In the genomic region with DNA sequence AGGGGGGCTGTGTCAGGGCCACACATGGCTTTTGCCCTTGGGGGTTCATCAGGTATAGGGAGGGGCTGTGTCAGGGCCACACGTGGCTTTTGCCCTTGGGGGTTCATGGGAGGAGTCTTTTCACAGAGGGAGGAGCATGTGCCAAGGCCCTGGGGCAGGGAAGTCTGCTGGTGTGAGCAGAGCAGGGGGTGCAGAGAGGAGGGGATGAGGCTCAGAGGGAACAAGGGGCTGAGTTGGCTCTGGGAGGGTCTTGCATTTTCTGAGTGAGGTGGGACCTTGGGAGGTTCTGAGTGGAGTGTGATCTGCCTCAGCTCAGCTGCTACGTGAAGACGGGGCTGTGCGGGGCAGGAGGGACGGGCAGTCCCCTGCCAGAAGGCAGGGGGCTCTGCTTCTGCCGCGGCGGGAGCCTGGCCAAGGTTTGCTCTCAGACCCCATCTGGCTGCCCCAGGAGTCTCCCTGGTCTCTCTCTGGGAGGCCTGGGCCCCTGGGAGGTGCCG, we compare ENCODE assay signal across 1 cellular context.
A peak's percentile ranks its signal among the peaks of the same experiment; 100 is the strongest.
TF ChIP-seq lines count a peak whose summit lies in the region.

No MANE protein-coding gene starts in this region.

TF ChIP-seq in HepG2, 621 proteins besides CTCF, POLR2A, EP300 and RAD21 (continued from another document and continues in another):
- TF ChIP-seq, protein P1, sequence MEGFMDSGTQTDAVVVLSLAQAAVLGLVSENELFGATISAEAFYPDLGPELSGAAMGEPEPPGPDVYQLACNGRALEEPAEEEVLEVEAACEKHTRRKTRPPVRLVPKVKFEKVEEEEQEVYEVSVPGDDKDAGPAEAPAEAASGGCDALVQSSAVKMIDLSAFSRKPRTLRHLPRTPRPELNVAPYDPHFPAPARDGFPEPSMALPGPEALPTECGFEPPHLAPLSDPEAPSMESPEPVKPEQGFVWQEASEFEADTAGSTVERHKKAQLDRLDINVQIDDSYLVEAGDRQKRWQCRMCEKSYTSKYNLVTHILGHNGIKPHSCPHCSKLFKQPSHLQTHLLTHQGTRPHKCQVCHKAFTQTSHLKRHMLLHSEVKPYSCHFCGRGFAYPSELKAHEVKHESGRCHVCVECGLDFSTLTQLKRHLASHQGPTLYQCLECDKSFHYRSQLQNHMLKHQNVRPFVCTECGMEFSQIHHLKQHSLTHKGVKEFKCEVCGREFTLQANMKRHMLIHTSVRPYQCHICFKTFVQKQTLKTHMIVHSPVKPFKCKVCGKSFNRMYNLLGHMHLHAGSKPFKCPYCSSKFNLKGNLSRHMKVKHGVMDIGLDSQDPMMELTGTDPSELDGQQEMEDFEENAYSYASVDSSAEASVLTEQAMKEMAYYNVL (CRISPR knock-in tag; IDR thresholded peaks at IDR 0.05; ENCODE audit: borderline replicate concordance) = no peak
- no peak for TF ChIP-seq ZNF556 (CRISPR knock-in tag; IDR thresholded peaks at IDR 0.05; ENCODE audit: borderline replicate concordance)
- no peak for TF ChIP-seq ZNF792 (CRISPR knock-in tag; IDR thresholded peaks at IDR 0.05)
- TF ChIP-seq SRY (CRISPR knock-in tag; IDR thresholded peaks at IDR 0.05) = peak; percentile 83; the same call in 1 of the 2 replicates
- no peak for TF ChIP-seq ZNF572 (CRISPR knock-in tag; IDR thresholded peaks at IDR 0.05)
- peak; percentile 22; the same call in 1 of the 2 replicates for TF ChIP-seq TBX3 (IDR thresholded peaks at IDR 0.05; ENCODE audit: borderline replicate concordance)
- no peak; the same call in 1 of the 2 replicates for TF ChIP-seq ZNF619 (CRISPR knock-in tag; IDR thresholded peaks at IDR 0.05)
- TF ChIP-seq MIXL1 (CRISPR knock-in tag; IDR thresholded peaks at IDR 0.05) = peak; percentile 7; the same call in 1 of the 2 replicates
- TF ChIP-seq KAT7 (CRISPR knock-in tag; IDR thresholded peaks at IDR 0.05; ENCODE audit: borderline replicate concordance) = no peak
- no peak for TF ChIP-seq CREB1 (IDR thresholded peaks at IDR 0.05)
- no peak for TF ChIP-seq CREB1 (CRISPR knock-in tag; IDR thresholded peaks at IDR 0.05)
- TF ChIP-seq, protein P2, sequence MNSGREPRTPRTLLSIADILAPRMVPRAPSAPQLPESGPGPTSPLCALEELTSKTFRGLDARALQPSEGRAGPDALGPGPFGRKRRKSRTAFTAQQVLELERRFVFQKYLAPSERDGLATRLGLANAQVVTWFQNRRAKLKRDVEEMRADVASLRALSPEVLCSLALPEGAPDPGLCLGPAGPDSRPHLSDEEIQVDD (CRISPR knock-in tag; IDR thresholded peaks at IDR 0.05; ENCODE audit: borderline replicate concordance) = no peak
- TF ChIP-seq ZNF432 (CRISPR knock-in tag; IDR thresholded peaks at IDR 0.05; ENCODE audit: borderline replicate concordance) = no peak
- TF ChIP-seq ZSCAN29 (CRISPR knock-in tag; conservative IDR thresholded peaks at IDR 0.05) = peak; percentile 32; the same call in 1 of the 2 replicates
- no peak for TF ChIP-seq RBM22 (optimal IDR thresholded peaks at IDR 0.05; ENCODE audit: low read length)
- TF ChIP-seq GFI1 (CRISPR knock-in tag; IDR thresholded peaks at IDR 0.05; ENCODE audit: borderline replicate concordance) = peak; percentile 32; the same call in 1 of the 2 replicates
- TF ChIP-seq, protein P3, sequence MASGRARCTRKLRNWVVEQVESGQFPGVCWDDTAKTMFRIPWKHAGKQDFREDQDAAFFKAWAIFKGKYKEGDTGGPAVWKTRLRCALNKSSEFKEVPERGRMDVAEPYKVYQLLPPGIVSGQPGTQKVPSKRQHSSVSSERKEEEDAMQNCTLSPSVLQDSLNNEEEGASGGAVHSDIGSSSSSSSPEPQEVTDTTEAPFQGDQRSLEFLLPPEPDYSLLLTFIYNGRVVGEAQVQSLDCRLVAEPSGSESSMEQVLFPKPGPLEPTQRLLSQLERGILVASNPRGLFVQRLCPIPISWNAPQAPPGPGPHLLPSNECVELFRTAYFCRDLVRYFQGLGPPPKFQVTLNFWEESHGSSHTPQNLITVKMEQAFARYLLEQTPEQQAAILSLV (CRISPR knock-in tag; IDR thresholded peaks at IDR 0.05; ENCODE audit: borderline replicate concordance) = 0 out of 2 replicates have a peak, but pooled peaks have one; percentile 9
- TF ChIP-seq, protein P4, sequence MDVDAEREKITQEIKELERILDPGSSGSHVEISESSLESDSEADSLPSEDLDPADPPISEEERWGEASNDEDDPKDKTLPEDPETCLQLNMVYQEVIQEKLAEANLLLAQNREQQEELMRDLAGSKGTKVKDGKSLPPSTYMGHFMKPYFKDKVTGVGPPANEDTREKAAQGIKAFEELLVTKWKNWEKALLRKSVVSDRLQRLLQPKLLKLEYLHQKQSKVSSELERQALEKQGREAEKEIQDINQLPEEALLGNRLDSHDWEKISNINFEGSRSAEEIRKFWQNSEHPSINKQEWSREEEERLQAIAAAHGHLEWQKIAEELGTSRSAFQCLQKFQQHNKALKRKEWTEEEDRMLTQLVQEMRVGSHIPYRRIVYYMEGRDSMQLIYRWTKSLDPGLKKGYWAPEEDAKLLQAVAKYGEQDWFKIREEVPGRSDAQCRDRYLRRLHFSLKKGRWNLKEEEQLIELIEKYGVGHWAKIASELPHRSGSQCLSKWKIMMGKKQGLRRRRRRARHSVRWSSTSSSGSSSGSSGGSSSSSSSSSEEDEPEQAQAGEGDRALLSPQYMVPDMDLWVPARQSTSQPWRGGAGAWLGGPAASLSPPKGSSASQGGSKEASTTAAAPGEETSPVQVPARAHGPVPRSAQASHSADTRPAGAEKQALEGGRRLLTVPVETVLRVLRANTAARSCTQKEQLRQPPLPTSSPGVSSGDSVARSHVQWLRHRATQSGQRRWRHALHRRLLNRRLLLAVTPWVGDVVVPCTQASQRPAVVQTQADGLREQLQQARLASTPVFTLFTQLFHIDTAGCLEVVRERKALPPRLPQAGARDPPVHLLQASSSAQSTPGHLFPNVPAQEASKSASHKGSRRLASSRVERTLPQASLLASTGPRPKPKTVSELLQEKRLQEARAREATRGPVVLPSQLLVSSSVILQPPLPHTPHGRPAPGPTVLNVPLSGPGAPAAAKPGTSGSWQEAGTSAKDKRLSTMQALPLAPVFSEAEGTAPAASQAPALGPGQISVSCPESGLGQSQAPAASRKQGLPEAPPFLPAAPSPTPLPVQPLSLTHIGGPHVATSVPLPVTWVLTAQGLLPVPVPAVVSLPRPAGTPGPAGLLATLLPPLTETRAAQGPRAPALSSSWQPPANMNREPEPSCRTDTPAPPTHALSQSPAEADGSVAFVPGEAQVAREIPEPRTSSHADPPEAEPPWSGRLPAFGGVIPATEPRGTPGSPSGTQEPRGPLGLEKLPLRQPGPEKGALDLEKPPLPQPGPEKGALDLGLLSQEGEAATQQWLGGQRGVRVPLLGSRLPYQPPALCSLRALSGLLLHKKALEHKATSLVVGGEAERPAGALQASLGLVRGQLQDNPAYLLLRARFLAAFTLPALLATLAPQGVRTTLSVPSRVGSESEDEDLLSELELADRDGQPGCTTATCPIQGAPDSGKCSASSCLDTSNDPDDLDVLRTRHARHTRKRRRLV (CRISPR knock-in tag; IDR thresholded peaks at IDR 0.05) = peak; percentile 55; the same call in 1 of the 2 replicates
- 0 out of 2 replicates have a peak, but pooled peaks have one; percentile 62 for TF ChIP-seq TMF1 (CRISPR knock-in tag; IDR thresholded peaks at IDR 0.05; ENCODE audit: low read depth)
- TF ChIP-seq RFX3 (CRISPR knock-in tag; IDR thresholded peaks at IDR 0.05) = no peak; the same call in 1 of the 2 replicates
- TF ChIP-seq, protein P5, sequence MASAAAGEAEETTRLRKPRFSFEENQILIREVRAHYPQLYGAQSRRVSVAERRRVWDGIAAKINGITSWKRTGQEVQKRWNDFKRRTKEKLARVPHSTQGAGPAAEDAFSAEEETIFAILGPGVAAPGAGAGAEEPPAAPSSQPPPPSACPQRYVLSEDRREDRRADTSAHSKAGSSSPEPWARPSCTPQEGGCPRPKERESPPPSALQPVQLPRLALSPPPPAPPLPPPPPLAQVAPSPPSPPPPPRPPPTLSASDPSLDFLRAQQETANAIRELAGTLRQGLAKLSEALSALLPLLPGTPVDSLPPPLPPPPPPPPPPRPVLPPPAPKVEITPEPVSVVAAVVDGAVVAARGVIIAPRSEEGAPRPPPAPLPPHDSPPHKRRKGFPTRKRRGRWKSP (CRISPR knock-in tag; IDR thresholded peaks at IDR 0.05) = no peak
- TF ChIP-seq MXD4 (CRISPR knock-in tag; IDR thresholded peaks at IDR 0.05) = no peak
- no peak for TF ChIP-seq GLI4 (CRISPR knock-in tag; IDR thresholded peaks at IDR 0.05; ENCODE audit: borderline replicate concordance)
- no peak for TF ChIP-seq SRSF4 (IDR thresholded peaks at IDR 0.05; ENCODE audit: low read depth, low read length, poor library complexity, severe bottlenecking)
- TF ChIP-seq SIX1 (CRISPR knock-in tag; IDR thresholded peaks at IDR 0.05; ENCODE audit: borderline replicate concordance) = no peak
- no peak for TF ChIP-seq POLR2AphosphoS5 (IDR thresholded peaks at IDR 0.05; ENCODE audit: low read depth, low read length)
- TF ChIP-seq ZFP41 (CRISPR knock-in tag; IDR thresholded peaks at IDR 0.05; ENCODE audit: borderline replicate concordance) = no peak
- no peak for TF ChIP-seq ZNF558 (CRISPR knock-in tag; IDR thresholded peaks at IDR 0.05; ENCODE audit: borderline replicate concordance)
- TF ChIP-seq SAFB2 (CRISPR knock-in tag; IDR thresholded peaks at IDR 0.05; ENCODE audit: borderline replicate concordance, low read depth) = 0 out of 2 replicates have a peak, but pooled peaks have one; percentile 41
- TF ChIP-seq ATRX (CRISPR knock-in tag; IDR thresholded peaks at IDR 0.05; ENCODE audit: borderline replicate concordance) = no peak
- TF ChIP-seq PCBP2 (optimal IDR thresholded peaks at IDR 0.05; ENCODE audit: low read depth, low read length, poor library complexity, severe bottlenecking) = no peak
- TF ChIP-seq FIP1L1 (IDR thresholded peaks at IDR 0.05; ENCODE audit: borderline replicate concordance, insufficient read depth, low read depth, low read length) = no peak
- TF ChIP-seq, protein P6, sequence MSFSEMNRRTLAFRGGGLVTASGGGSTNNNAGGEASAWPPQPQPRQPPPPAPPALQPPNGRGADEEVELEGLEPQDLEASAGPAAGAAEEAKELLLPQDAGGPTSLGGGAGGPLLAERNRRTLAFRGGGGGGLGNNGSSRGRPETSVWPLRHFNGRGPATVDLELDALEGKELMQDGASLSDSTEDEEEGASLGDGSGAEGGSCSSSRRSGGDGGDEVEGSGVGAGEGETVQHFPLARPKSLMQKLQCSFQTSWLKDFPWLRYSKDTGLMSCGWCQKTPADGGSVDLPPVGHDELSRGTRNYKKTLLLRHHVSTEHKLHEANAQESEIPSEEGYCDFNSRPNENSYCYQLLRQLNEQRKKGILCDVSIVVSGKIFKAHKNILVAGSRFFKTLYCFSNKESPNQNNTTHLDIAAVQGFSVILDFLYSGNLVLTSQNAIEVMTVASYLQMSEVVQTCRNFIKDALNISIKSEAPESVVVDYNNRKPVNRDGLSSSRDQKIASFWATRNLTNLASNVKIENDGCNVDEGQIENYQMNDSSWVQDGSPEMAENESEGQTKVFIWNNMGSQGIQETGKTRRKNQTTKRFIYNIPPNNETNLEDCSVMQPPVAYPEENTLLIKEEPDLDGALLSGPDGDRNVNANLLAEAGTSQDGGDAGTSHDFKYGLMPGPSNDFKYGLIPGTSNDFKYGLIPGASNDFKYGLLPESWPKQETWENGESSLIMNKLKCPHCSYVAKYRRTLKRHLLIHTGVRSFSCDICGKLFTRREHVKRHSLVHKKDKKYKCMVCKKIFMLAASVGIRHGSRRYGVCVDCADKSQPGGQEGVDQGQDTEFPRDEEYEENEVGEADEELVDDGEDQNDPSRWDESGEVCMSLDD (CRISPR knock-in tag; IDR thresholded peaks at IDR 0.05; ENCODE audit: borderline replicate concordance) = peak; percentile 16; the same call in 1 of the 2 replicates
- no peak for TF ChIP-seq KDM2A (CRISPR knock-in tag; IDR thresholded peaks at IDR 0.05; ENCODE audit: borderline replicate concordance, low read depth)
- no peak for TF ChIP-seq SOX6 (IDR thresholded peaks at IDR 0.05)
- no peak for TF ChIP-seq SOX6 (CRISPR knock-in tag; IDR thresholded peaks at IDR 0.05)
- no peak for TF ChIP-seq FOXO1 (CRISPR knock-in tag; IDR thresholded peaks at IDR 0.05)
- TF ChIP-seq TP53 (CRISPR knock-in tag; conservative IDR thresholded peaks at IDR 0.05) = 0 out of 2 replicates have a peak, but pooled peaks have one; percentile 20
- TF ChIP-seq, protein P7, sequence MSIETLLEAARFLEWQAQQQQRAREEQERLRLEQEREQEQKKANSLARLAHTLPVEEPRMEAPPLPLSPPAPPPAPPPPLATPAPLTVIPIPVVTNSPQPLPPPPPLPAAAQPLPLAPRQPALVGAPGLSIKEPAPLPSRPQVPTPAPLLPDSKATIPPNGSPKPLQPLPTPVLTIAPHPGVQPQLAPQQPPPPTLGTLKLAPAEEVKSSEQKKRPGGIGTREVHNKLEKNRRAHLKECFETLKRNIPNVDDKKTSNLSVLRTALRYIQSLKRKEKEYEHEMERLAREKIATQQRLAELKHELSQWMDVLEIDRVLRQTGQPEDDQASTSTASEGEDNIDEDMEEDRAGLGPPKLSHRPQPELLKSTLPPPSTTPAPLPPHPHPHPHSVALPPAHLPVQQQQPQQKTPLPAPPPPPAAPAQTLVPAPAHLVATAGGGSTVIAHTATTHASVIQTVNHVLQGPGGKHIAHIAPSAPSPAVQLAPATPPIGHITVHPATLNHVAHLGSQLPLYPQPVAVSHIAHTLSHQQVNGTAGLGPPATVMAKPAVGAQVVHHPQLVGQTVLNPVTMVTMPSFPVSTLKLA (IDR thresholded peaks at IDR 0.05) = peak; percentile 45; the same call in 1 of the 2 replicates
- TF ChIP-seq ZNF354B (CRISPR knock-in tag; IDR thresholded peaks at IDR 0.05) = peak; percentile 89; the same call in 1 of the 2 replicates
- TF ChIP-seq, protein P8, sequence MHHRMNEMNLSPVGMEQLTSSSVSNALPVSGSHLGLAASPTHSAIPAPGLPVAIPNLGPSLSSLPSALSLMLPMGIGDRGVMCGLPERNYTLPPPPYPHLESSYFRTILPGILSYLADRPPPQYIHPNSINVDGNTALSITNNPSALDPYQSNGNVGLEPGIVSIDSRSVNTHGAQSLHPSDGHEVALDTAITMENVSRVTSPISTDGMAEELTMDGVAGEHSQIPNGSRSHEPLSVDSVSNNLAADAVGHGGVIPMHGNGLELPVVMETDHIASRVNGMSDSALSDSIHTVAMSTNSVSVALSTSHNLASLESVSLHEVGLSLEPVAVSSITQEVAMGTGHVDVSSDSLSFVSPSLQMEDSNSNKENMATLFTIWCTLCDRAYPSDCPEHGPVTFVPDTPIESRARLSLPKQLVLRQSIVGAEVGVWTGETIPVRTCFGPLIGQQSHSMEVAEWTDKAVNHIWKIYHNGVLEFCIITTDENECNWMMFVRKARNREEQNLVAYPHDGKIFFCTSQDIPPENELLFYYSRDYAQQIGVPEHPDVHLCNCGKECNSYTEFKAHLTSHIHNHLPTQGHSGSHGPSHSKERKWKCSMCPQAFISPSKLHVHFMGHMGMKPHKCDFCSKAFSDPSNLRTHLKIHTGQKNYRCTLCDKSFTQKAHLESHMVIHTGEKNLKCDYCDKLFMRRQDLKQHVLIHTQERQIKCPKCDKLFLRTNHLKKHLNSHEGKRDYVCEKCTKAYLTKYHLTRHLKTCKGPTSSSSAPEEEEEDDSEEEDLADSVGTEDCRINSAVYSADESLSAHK (CRISPR knock-in tag; IDR thresholded peaks at IDR 0.05; ENCODE audit: borderline replicate concordance) = no peak
- 0 out of 2 replicates have a peak, but pooled peaks have one; percentile 23 for TF ChIP-seq DPF2 (CRISPR knock-in tag; IDR thresholded peaks at IDR 0.05; ENCODE audit: borderline replicate concordance, low read depth)
- no peak for TF ChIP-seq FOXK2 (IDR thresholded peaks at IDR 0.05)
